8 cellular contexts compared by ENCODE assay signal in the genomic region with DNA sequence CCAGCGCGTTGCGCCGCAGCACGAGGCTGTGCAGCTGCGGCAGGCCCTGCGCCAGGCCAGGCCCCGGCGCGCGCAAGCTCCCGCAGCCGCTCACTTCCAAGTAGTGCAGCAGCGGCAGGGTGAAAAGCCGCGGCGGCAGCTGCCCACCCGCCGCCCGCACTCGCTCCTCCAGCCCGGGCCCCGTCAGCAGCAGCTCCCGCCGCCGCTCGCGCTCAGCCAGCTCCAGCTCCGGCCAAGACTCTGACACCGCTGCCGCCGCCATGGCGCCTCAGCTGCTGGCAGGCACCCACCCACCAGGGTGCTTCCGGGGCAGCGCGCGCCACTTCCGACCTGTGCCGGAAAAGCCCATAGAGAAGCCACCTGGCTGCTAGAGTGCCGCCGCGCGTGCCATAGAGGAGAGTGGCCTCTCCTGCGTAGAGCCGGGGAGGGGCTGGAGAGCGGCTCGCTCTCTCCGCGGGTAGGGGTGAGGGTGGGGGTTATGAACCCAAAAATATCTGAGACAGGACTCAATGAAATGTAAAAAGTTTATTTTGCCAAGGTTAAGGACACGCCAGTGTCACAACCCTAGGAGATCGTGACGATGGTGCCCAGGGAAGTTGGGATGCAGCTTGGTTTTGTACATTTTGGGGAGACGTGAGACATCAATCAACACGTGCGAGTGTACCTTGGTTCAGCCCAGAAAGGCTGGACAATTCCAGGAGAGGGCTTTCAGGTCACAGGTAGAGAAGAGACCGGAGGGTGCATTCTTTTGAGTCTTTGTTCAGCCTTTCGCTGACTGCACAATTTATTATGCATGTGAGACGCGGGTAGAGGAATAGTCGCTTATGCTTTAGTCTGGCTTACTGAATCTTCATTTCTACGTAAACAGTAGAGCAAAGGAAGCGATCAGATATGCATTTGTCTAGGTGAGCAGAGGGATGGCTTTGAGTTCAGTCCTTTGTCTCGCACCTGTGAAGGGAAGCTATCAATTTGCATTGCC. TPM values are rescaled to one million over a fixed set of nuclear protein-coding genes. Genes with fewer than 3 reads are reported as not detected.
DNase-seq lines count a peak whose midpoint lies in the region; ATAC-seq and TF ChIP-seq lines count a peak whose summit lies in the region.

A gene (minus strand): TSS at position 284 of the 979 bp plus-strand sequence. CDS start 22 bp downstream, at position 262.

- ATAC-seq in HG03025 (IDR thresholded peaks at IDR 0.05; ENCODE audit: low FRiP score, unreplicated experiment) (peak; percentile 84), gastrocnemius medialis (peak; percentile 95 to 96)

- H3K27me3 ChIP-seq in iPS DF 6.9 (ENCODE audit: control insufficient read depth, insufficient read depth, low read length) (no peaks in the 10 kb centered on the region), gastrocnemius medialis (no peaks in the 10 kb centered on the region)

- DNase-seq in NCI-H2107 treated with DMSO at 0.1 percent for 48 hours (lab: John Stamatoyannopoulos, UW; ENCODE audit: unreplicated experiment) (peak; percentile 11), NCI-H2107 (lab: John Stamatoyannopoulos, UW) (no peak), NCI-H2171 (lab: John Stamatoyannopoulos, UW) (peak; percentile 87), UCSD-AML1 (lab: John Stamatoyannopoulos, UW; ENCODE audit: unreplicated experiment) (peak; percentile 92), iPS DF 6.9 (ENCODE audit: low read depth, low spot score) (peak; percentile 55), gastrocnemius medialis (peak; percentile 90 to 93)

- TF ChIP-seq CTCF in brain (conservative IDR thresholded peaks at IDR 0.05) (no peak), gastrocnemius medialis (IDR thresholded peaks at IDR 0.05 in 4 of 5, conservative IDR thresholded peaks at IDR 0.05 in 1 of 5) (peak in 3 of 5 experiments; percentile 19 to 36 (median 24))

- H3K9me3 ChIP-seq in iPS DF 6.9 (ENCODE audit: control insufficient read depth, insufficient read depth, low read length) (no peaks in the 10 kb centered on the region), gastrocnemius medialis (no peaks in the 10 kb centered on the region)

- no CpG with 5 or more reads among the region's 63 CpGs for WGBS in iPS DF 6.9 (ENCODE audit: insufficient coverage, insufficient read length)

- H3K27me3 Mint-ChIP-seq in brain: peaks cover 10% of the 10 kb centered on the region

- H3K27ac Mint-ChIP-seq in brain: peak within 1 kb of the TSS; percentile 94 to 99 (median 98)

- H3K4me3 Mint-ChIP-seq in brain: peak within 1 kb of the TSS; percentile 96 to 100 (median 97)

- H3K36me3 Mint-ChIP-seq in brain: peaks cover 27% of the 10 kb centered on the region

- in situ Hi-C loops in gastrocnemius medialis (cut with MboI; ENCODE audit: low sequenced_read_pairs in 4 of 4): loop anchor here in 1 of 4 donors (25.0 kb wide), 1 partner anchor 91 kb away; no protein-coding TSS in a partner anchor

- peak; percentile 58 to 84 for TF ChIP-seq POLR2A in gastrocnemius medialis (IDR thresholded peaks at IDR 0.05)

- H3K4me1 Mint-ChIP-seq in brain: peaks cover 63% of the 10 kb centered on the region

- H3K4me1 ChIP-seq in iPS DF 6.9 (ENCODE audit: control insufficient read depth, insufficient read depth, low read length): peaks cover 3% of the 10 kb centered on the region; the same call in 1 of the 2 replicates
- peaks cover 30 to 31% of the 10 kb centered on the region in 2 donors for H3K4me1 ChIP-seq in gastrocnemius medialis

- H3K4me3 ChIP-seq in iPS DF 6.9 (ENCODE audit: low read length) (peak within 1 kb of the TSS; percentile 95), gastrocnemius medialis (peak within 1 kb of the TSS; percentile 72 to 92 (median 86))

- H3K27ac ChIP-seq in iPS DF 6.9 (ENCODE audit: low read length) (no peak within 1 kb of the TSS), gastrocnemius medialis (peak within 1 kb of the TSS; percentile 74 to 92 (median 84))

- intact Hi-C loops in gastrocnemius medialis (cut with DNase I; ENCODE audit: low total_unique reads): loop anchor here (1.0 to 10.0 kb wide), 4 partner anchors 49 to 302 kb away; a partner anchor contains a TSS

- H3K36me3 ChIP-seq in iPS DF 6.9 (ENCODE audit: control insufficient read depth, insufficient read depth, low read length) (no peaks in the 10 kb centered on the region; the same call in 1 of the 2 replicates), gastrocnemius medialis (no peaks in the 10 kb centered on the region)

- peaks cover 0 to 5% (median 0%) of the 10 kb centered on the region in 5 experiments for H3K9me3 Mint-ChIP-seq in brain

RNA-seq across cellular contexts. Expression of the gene that starts here (rescaled TPM):
- polyA plus RNA-seq in brain (ENCODE audit: insufficient read depth, low read depth, low replicate concordance): 48.3 TPM
- 10 to 100 TPM; 64.2 to 97.2 (median 89.9) TPM for total RNA-seq in gastrocnemius medialis

Comparison
In these comparisons a context has a peak if more than half of its experiments do, and no peak if none do; other contexts are left out.
1. CTCF ChIP-seq: peak in gastrocnemius medialis (3 of 5); none in brain (0 of 2).